ENCODE assay signal across 1 cellular context in the genomic region with DNA sequence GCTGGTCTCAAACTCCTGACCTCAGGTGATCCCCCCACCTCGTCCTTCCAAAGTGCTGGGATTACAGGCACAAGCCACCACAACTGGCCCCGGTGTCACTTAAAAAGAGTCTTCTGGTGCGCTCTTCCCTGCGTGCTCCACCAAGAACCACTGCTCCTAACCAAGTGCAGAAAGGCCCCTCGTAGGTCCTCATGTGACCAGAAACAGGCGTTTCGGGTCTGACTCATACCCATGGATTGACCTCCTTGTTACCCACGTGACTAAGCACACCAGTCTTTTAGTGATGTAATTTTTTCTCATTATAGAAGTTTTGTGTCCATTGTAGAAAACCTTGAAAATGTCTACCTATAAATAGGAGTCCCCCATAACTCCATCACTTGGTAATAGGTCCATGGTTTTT.
A peak's percentile ranks its signal among the peaks of the same experiment; 100 is the strongest.
TF ChIP-seq lines count a peak whose summit lies in the region.

No MANE protein-coding gene starts in this region.

TF ChIP-seq in IMR-90, 13 proteins besides CTCF, POLR2A, EP300 and RAD21:
- TF ChIP-seq RFX5 (IDR thresholded peaks at IDR 0.05; ENCODE audit: low read depth, low read length) (no peak), CEBPB (IDR thresholded peaks at IDR 0.05; ENCODE audit: low read depth, low read length) (no peak), FOS (IDR thresholded peaks at IDR 0.05; ENCODE audit: low read depth, low read length) (peak; percentile 60; the same call in 1 of the 2 replicates), BHLHE40 (IDR thresholded peaks at IDR 0.05; ENCODE audit: low read depth, low read length) (peak; percentile 65)
- TF ChIP-seq, protein P1, sequence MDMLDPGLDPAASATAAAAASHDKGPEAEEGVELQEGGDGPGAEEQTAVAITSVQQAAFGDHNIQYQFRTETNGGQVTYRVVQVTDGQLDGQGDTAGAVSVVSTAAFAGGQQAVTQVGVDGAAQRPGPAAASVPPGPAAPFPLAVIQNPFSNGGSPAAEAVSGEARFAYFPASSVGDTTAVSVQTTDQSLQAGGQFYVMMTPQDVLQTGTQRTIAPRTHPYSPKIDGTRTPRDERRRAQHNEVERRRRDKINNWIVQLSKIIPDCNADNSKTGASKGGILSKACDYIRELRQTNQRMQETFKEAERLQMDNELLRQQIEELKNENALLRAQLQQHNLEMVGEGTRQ (IDR thresholded peaks at IDR 0.05; ENCODE audit: low read depth, low read length), result peak; percentile 98
